Comparison of ENCODE assay signal across 2 cellular contexts in the genomic region with DNA sequence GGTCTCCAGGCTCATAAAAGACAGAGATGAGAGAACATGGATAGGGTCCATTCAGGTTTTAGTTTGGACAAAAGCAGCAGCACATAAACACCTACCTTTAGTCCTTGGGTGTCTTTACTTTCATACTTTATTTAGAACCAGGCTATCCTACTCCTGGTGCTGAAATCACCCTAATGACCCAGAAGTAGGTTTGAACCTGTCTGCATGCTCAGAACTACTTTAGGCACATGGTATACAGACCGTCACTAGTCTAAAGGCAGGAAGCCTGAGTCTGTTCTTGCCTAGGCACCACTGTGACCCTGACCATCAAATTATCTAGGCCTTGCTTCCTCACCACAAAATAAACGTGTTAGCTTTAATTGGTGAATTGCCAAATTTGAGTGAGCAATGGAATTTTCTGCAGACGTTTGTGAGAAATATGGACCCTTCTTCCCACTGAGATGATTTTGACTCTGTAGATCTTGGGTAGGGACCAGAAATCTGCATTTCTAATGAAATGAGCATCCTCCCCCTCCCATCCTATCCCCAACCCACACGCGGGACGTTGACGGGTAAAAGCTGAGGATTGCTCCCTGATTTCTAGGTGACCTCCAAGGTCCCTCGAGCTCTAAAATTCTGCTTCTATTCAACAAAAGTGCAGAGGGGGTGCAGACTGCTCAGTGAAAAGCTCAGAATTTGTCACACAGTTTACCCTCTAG.
TF ChIP-seq lines count a peak whose summit lies in the region.

No MANE protein-coding gene starts in this region.

TF ChIP-seq in H1, 55 proteins besides CTCF, POLR2A, EP300 and RAD21:
- TF ChIP-seq FOSL1 (IDR thresholded peaks at IDR 0.05; ENCODE audit: insufficient read depth, low read depth, low read length) (no peak), SP2 (IDR thresholded peaks at IDR 0.05; ENCODE audit: low read length) (no peak), YY1 (IDR thresholded peaks at IDR 0.05; ENCODE audit: low read depth, low read length) (no peak), CHD2 (IDR thresholded peaks at IDR 0.05; ENCODE audit: low read length) (no peak), JUN (IDR thresholded peaks at IDR 0.05; ENCODE audit: low read depth, low read length) (no peak), SP4 (IDR thresholded peaks at IDR 0.05; ENCODE audit: low read length) (no peak), CHD7 (IDR thresholded peaks at IDR 0.05; ENCODE audit: insufficient replicate concordance, low read length) (no peak), RBBP5 (IDR thresholded peaks at IDR 0.05; ENCODE audit: borderline replicate concordance, low read depth, low read length) (no peak), BCL11A (IDR thresholded peaks at IDR 0.05; ENCODE audit: low read depth in 2 of 2, low read length in 2 of 2) (no peak), BRCA1 (IDR thresholded peaks at IDR 0.05; ENCODE audit: low read depth, low read length) (no peak), CBX5 (IDR thresholded peaks at IDR 0.05; ENCODE audit: low read depth, low read length) (no peak), MAFK (IDR thresholded peaks at IDR 0.05; ENCODE audit: low read depth, low read length) (no peak), RXRA (IDR thresholded peaks at IDR 0.05; ENCODE audit: insufficient read depth, low read depth, low read length) (no peak)

TF ChIP-seq in HepG2, 621 proteins besides CTCF, POLR2A, EP300 and RAD21:
- TF ChIP-seq REST (IDR thresholded peaks at IDR 0.05; ENCODE audit: borderline replicate concordance in 1 of 2, low read depth in 1 of 2, low read length in 2 of 2), result peak in 1 of 2 experiments; percentile 69; a peak in 1 of 4 replicates
- no peak for TF ChIP-seq MAFF (IDR thresholded peaks at IDR 0.05; ENCODE audit: low read depth, low read length)
